In genomic region chr19:34430738-34431625, GRCh38 we compare ENCODE assay signal across 8 cellular contexts.
DNase-seq lines count a peak whose midpoint lies in the region; ATAC-seq and TF ChIP-seq lines count a peak whose summit lies in the region.

No MANE protein-coding gene starts in this region.

- H3K36me3 ChIP-seq in rectal smooth muscle tissue (ENCODE audit: control insufficient read depth, insufficient read depth, low read length) = no peaks in the 10 kb centered on the region

- H3K27me3 ChIP-seq in rectal smooth muscle tissue (ENCODE audit: control insufficient read depth, insufficient read depth, low read length) = no peaks in the 10 kb centered on the region

- DNase-seq in DMS 273 treated with DMSO at 0.1 percent for 48 hours (lab: John Stamatoyannopoulos, UW) = peak; percentile 8
- DNase-seq in NCI-H2227 treated with DMSO at 0.1 percent for 48 hours (lab: John Stamatoyannopoulos, UW) = peak; percentile 81
- DNase-seq in activated CD4-positive, alpha-beta T cell treated with anti-CD3 and anti-CD28 coated beads, Interleukin-2, amount 50 U/mL, for 1 hour = peak; percentile 34
- DNase-seq in fibroblast of pulmonary artery (ENCODE audit: low read depth) = peak; percentile 70

- peak; percentile 41 for ATAC-seq in GM21576 (IDR thresholded peaks at IDR 0.05; ENCODE audit: unreplicated experiment)
- no peak for ATAC-seq in HG03159 (IDR thresholded peaks at IDR 0.05; ENCODE audit: unreplicated experiment)
- no peak for ATAC-seq in HG02759 (IDR thresholded peaks at IDR 0.05; ENCODE audit: unreplicated experiment)

- H3K4me1 ChIP-seq in rectal smooth muscle tissue (ENCODE audit: control insufficient read depth, insufficient read depth, low read length) = peaks cover 10% of the 10 kb centered on the region

- H3K4me3 ChIP-seq in fibroblast of pulmonary artery (replicated peaks; ENCODE audit: low read depth, low read length) = no peak overlapping the region
- H3K4me3 ChIP-seq in rectal smooth muscle tissue (ENCODE audit: low read length) = peak overlapping the region; percentile 40

- H3K27ac ChIP-seq in rectal smooth muscle tissue (ENCODE audit: low read depth, low read length) = no peak overlapping the region

- H3K9ac ChIP-seq in rectal smooth muscle tissue (ENCODE audit: low read length) = no peak overlapping the region

- TF ChIP-seq CTCF in fibroblast of pulmonary artery (IDR thresholded peaks at IDR 0.05; ENCODE audit: low read length, missing control alignments) = peak; percentile 90

Comparison
In these comparisons a context has a peak if more than half of its experiments do, and no peak if none do; other contexts are left out.
1. DNase-seq: peak in every context shown above with its lines; median percentile 81 in NCI-H2227 treated with DMSO at 0.1 percent for 48 hours; 70 in fibroblast of pulmonary artery; 34 in activated CD4-positive, alpha-beta T cell treated with anti-CD3 and anti-CD28 coated beads, Interleukin-2, amount 50 U/mL, for 1 hour; 8 in DMS 273 treated with DMSO at 0.1 percent for 48 hours.